Comparison of ENCODE assay signal across 1 cellular context in the genomic region with DNA sequence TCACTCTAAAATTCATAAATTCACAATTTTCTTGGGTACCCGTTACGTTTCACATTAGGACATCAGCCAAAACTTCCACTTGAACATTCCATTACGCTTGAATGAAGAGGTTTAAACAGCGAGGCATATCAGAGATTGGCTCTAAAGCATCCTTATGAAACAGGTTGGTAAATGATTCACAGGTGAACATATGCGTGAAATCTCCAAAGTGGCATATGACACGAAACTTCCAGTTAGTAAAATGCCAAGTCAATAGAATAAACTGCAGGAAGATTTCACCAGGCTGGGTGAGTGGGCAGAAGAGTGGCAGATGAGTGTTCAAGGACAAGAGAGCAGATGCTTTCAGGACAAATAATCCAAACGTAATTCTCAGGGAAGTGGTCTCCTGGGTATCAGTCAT.
TF ChIP-seq lines count a peak whose summit lies in the region.

No MANE protein-coding gene starts in this region.

TF ChIP-seq in HepG2, 621 proteins besides CTCF, POLR2A, EP300 and RAD21 (continued from another document):
- TF ChIP-seq, protein P1, sequence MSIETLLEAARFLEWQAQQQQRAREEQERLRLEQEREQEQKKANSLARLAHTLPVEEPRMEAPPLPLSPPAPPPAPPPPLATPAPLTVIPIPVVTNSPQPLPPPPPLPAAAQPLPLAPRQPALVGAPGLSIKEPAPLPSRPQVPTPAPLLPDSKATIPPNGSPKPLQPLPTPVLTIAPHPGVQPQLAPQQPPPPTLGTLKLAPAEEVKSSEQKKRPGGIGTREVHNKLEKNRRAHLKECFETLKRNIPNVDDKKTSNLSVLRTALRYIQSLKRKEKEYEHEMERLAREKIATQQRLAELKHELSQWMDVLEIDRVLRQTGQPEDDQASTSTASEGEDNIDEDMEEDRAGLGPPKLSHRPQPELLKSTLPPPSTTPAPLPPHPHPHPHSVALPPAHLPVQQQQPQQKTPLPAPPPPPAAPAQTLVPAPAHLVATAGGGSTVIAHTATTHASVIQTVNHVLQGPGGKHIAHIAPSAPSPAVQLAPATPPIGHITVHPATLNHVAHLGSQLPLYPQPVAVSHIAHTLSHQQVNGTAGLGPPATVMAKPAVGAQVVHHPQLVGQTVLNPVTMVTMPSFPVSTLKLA (IDR thresholded peaks at IDR 0.05), result no peak
- TF ChIP-seq, protein P2, sequence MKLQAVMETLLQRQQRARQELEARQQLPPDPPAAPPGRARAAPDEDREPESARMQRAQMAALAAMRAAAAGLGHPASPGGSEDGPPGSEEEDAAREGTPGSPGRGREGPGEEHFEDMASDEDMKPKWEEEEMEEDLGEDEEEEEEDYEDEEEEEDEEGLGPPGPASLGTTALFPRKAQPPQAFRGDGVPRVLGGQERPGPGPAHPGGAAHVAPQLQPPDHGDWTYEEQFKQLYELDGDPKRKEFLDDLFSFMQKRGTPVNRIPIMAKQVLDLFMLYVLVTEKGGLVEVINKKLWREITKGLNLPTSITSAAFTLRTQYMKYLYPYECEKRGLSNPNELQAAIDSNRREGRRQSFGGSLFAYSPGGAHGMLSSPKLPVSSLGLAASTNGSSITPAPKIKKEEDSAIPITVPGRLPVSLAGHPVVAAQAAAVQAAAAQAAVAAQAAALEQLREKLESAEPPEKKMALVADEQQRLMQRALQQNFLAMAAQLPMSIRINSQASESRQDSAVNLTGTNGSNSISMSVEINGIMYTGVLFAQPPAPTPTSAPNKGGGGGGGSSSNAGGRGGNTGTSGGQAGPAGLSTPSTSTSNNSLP (IDR thresholded peaks at IDR 0.05; ENCODE audit: low read depth, low read length), result no peak
